In the genomic region with DNA sequence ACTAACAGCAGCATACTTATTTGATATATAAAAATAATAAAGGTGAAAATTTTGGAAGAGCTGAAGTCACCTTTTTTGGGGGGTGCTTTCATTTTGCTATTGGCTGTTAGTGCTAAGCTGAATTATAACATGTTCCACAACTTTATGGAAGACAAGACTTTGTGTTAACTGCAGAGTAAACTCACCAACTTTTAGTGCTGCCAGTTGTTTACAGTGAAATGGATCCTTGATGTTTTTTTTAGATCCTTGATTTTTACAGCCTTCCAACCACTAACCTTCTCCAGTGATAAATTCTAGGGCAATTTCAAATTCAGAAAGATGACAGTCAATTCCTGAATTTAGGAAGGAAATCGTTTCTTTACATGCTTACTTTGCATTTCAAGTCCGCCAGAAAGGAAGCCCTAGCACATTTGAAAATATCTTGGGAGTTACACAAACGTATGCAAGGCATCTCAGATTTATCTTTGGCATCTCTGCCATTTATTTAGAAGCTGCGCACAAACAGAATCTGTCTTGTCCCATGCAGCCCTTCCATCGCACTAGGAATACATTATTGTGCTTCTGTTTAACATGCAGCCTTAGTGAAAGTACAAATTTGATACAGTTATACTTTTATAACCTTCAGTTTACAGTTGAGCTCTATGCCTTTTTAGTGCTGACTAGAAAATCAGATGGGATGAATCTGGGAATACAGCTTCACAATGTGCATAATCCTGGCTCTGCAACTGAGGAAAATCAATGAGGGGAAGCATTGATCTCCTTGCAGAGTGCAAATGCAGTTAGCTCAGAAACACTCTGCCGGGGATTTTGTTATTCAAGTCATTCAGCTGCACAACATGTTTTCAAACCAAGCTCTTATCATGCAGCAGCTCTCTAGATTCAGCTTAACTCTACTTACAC, we compare ENCODE assay signal across 14 cellular contexts.
DNase-seq lines count a peak whose midpoint lies in the region; ATAC-seq, FAIRE-seq and TF ChIP-seq lines count a peak whose summit lies in the region.
"Had no signal": no experiment of that assay in that cellular context is flagged by ENCODE, and none has a peak within 500 bp of the region (broad histone marks: within the 10 kb centered on the region; RNA-seq: fewer than 3 reads in every experiment).

No MANE protein-coding gene starts in this region.

- no peak overlapping the region for H2BK120ac ChIP-seq in neuronal stem cell (ENCODE audit: low read depth, low read length)

- CTCF ChIA-PET in A549 (lab: Yijun Ruan, JAX) (interaction anchor here (1.6 kb wide), 1 partner anchor 13 kb away, joined by 4 read pairs; no protein-coding TSS in a partner anchor), Panc1 (lab: Charles Lee) (no interaction called here)

- H3K4me1 ChIP-seq in A549 (peaks cover 26% of the 10 kb centered on the region), Panc1 (ENCODE audit: control insufficient read depth, insufficient read depth, low read length) (peaks cover 19% of the 10 kb centered on the region), iPS-18a (ENCODE audit: control insufficient read depth, low read depth, low read length) (peaks cover 29% of the 10 kb centered on the region), neuronal stem cell (ENCODE audit: control insufficient read depth in 2 of 2, insufficient read depth in 1 of 2, low read depth in 1 of 2, low read length in 2 of 2) (peaks cover 4 to 21% of the 10 kb centered on the region in 2 donors)

- no peak for TF ChIP-seq RAD21 in A549 (conservative IDR thresholded peaks at IDR 0.05 in 1 of 2, IDR thresholded peaks at IDR 0.05 in 1 of 2)

- peak overlapping the region; percentile 53 for H2AFZ ChIP-seq in neuronal stem cell (ENCODE audit: low read length)

- WGBS in A549 (ENCODE audit: missing lambda C conversion rate): 69% methylated on average over 6 of the region's 6 CpGs
- WGBS in neuronal stem cell (ENCODE audit: extremely low coverage in 2 of 2, insufficient read length in 2 of 2, insufficient replicate concordance in 1 of 2), 2 donors: no CpG with 5 or more reads among the region's 6 CpGs

- no peak overlapping the region for H2AK5ac ChIP-seq in neuronal stem cell (ENCODE audit: low read depth, low read length)

- no peak for TF ChIP-seq EP300 in A549 (IDR thresholded peaks at IDR 0.05)

- peak; percentile 32 for FAIRE-seq in A549 (lab: Jason Lieb, UNC)
- FAIRE-seq: frontal cortex had no signal

- no peak overlapping the region for H4K8ac ChIP-seq in neuronal stem cell (ENCODE audit: low read depth, low read length)

- BruUV-seq in Panc1 (replicated peaks; lab: Mats Ljungman, UMichigan): no TSS peak

- H3K9me3 ChIP-seq in A549: peaks cover 3% of the 10 kb centered on the region; the same call in 1 of the 3 replicates
- H3K9me3 ChIP-seq in Panc1 (ENCODE audit: control insufficient read depth, insufficient read depth, low read depth, low read length): no peaks in the 10 kb centered on the region
- H3K9me3 ChIP-seq in iPS-18a (ENCODE audit: control insufficient read depth, low read depth, low read length): peaks cover 8% of the 10 kb centered on the region
- peaks cover 1 to 9% of the 10 kb centered on the region in 2 donors for H3K9me3 ChIP-seq in neuronal stem cell (replicated peaks in 1 of 2; ENCODE audit: control insufficient read depth in 2 of 2, insufficient read depth in 1 of 2, low read depth in 1 of 2, low read length in 2 of 2)

- no peak overlapping the region for H3K14ac ChIP-seq in neuronal stem cell (ENCODE audit: low read length)

- DNase-seq in A549 (ENCODE audit: low read depth in 1 of 2, low spot score in 1 of 2): no peak
- no peak for DNase-seq in Panc1 (ENCODE audit: low read depth, low spot score)
- no peak for DNase-seq in neuronal stem cell (ENCODE audit: low spot score)
- DNase-seq in NCI-H2227 treated with DMSO at 0.1 percent for 48 hours (lab: John Stamatoyannopoulos, UW): no peak
- DNase-seq: activated CD8-positive, alpha-beta T cell treated with anti-CD3 and anti-CD28 coated beads for 36 hours; activated effector memory CD4-positive, alpha-beta T cell treated with Interleukin-2 at 50 U/mL for 16 hours; effector memory CD8-positive, alpha-beta T cell; natural killer cell; NCI-H510A treated with DMSO at 0.1 percent for 48 hours had no signal

- no peak overlapping the region for H2BK15ac ChIP-seq in neuronal stem cell (ENCODE audit: low read length)

- intact Hi-C loops in Panc1 (cut with micrococcal nuclease; ENCODE audit: unreplicated experiment): no loop called here

- ATAC-seq in A549: no peak; a peak in 1 of 6 replicates
- peak; percentile 21; the same call in 1 of the 2 replicates for ATAC-seq in Panc1
- ATAC-seq in HG02678 (IDR thresholded peaks at IDR 0.05; ENCODE audit: unreplicated experiment): no peak
- ATAC-seq in GM21367 (IDR thresholded peaks at IDR 0.05; ENCODE audit: unreplicated experiment): no peak
- ATAC-seq in GM19324 (IDR thresholded peaks at IDR 0.05; ENCODE audit: low FRiP score, unreplicated experiment): no peak
- ATAC-seq: activated CD8-positive, alpha-beta T cell treated with anti-CD3 and anti-CD28 coated beads for 36 hours; effector memory CD8-positive, alpha-beta T cell; natural killer cell had no signal

- H3K23ac ChIP-seq in neuronal stem cell (ENCODE audit: low read depth, low read length, poor library complexity): no peak overlapping the region

- H3K4ac ChIP-seq in neuronal stem cell (ENCODE audit: low read length): no peak overlapping the region

- TF ChIP-seq CTCF in A549 (IDR thresholded peaks at IDR 0.05) (no peak), Panc1 (IDR thresholded peaks at IDR 0.05) (no peak)

- H3K4me2 ChIP-seq in A549 (peak overlapping the region; percentile 86), neuronal stem cell (ENCODE audit: insufficient read depth, low read length, poor library complexity, severe bottlenecking) (no peak overlapping the region)

- POLR2A ChIA-PET in A549 (lab: Yijun Ruan, JAX): no interaction called here
- POLR2A ChIA-PET in Panc1 (lab: Charles Lee): interaction anchor here (1.1 kb wide), 1 partner anchor 140 kb away, joined by 7 read pairs; no protein-coding TSS in a partner anchor

- H3K4me3 ChIP-seq in A549 (no peak overlapping the region), Panc1 (ENCODE audit: low read depth in 2 of 2, low read length in 2 of 2) (peak overlapping the region in 1 of 2 experiments; percentile 23; a peak in 2 of 4 replicates), iPS-18a (ENCODE audit: low read length) (peak overlapping the region; percentile 11), neuronal stem cell (ENCODE audit: low read length in 2 of 2) (no peak overlapping the region)

- TF ChIP-seq POLR2A in A549 (IDR thresholded peaks at IDR 0.05; ENCODE audit: low read length): no peak

- no peaks in the 10 kb centered on the region for H3K36me3 ChIP-seq in Panc1 (ENCODE audit: control insufficient read depth, insufficient read depth, low read length)
- no peaks in the 10 kb centered on the region for H3K36me3 ChIP-seq in iPS-18a (ENCODE audit: control insufficient read depth, low read depth, low read length)
- H3K36me3 ChIP-seq in neuronal stem cell (replicated peaks in 1 of 2; ENCODE audit: control insufficient read depth in 2 of 2, insufficient read depth in 2 of 2, low read length in 2 of 2): no peaks in the 10 kb centered on the region

- H3K9ac ChIP-seq in iPS-18a (ENCODE audit: low read length) (no peak overlapping the region), neuronal stem cell (ENCODE audit: low read depth, low read length, poor library complexity) (no peak overlapping the region)

- no peaks in the 10 kb centered on the region for H3K79me1 ChIP-seq in neuronal stem cell (ENCODE audit: low read depth, low read length)

- in situ Hi-C loops in Panc1 (cut with HindIII; ENCODE audit: low pct_unique_long_range_greater_than_20kb, low sequenced_read_pairs): no loop called here

- no peak overlapping the region for H4K91ac ChIP-seq in neuronal stem cell (ENCODE audit: low read depth, low read length, poor library complexity)

- no peak overlapping the region for H3K18ac ChIP-seq in neuronal stem cell (ENCODE audit: low read length)

- H3K27me3 ChIP-seq in Panc1 (ENCODE audit: control insufficient read depth, insufficient read depth, low read length) (no peaks in the 10 kb centered on the region), iPS-18a (ENCODE audit: control insufficient read depth, insufficient read depth, low read length) (no peaks in the 10 kb centered on the region), neuronal stem cell (ENCODE audit: control insufficient read depth in 3 of 3, insufficient read depth in 3 of 3, low read depth in 1 of 3, low read length in 3 of 3) (no peaks in the 10 kb centered on the region)

- H3K27ac ChIP-seq in A549 (peak overlapping the region; percentile 36; a peak in 4 of 6 replicates), Panc1 (ENCODE audit: low read length) (peak overlapping the region; percentile 65), iPS-18a (ENCODE audit: low read length) (no peak overlapping the region), neuronal stem cell (replicated peaks; ENCODE audit: low read length) (no peak overlapping the region)

- no peak overlapping the region for H2BK5ac ChIP-seq in neuronal stem cell (ENCODE audit: low read length)

- H2BK12ac ChIP-seq in neuronal stem cell (ENCODE audit: low read length): no peak overlapping the region

TF ChIP-seq in A549, 52 proteins besides CTCF, POLR2A, EP300 and RAD21:
- no peak for TF ChIP-seq CHD2 (IDR thresholded peaks at IDR 0.05; ENCODE audit: low read length, partially characterized antibody)
- TF ChIP-seq, protein P1, sequence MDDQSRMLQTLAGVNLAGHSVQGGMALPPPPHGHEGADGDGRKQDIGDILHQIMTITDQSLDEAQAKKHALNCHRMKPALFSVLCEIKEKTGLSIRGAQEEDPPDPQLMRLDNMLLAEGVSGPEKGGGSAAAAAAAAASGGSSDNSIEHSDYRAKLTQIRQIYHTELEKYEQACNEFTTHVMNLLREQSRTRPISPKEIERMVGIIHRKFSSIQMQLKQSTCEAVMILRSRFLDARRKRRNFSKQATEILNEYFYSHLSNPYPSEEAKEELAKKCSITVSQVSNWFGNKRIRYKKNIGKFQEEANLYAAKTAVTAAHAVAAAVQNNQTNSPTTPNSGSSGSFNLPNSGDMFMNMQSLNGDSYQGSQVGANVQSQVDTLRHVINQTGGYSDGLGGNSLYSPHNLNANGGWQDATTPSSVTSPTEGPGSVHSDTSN (IDR thresholded peaks at IDR 0.05): no peak
- no peak for TF ChIP-seq ZNF302 (CRISPR knock-in tag; IDR thresholded peaks at IDR 0.05)

Comparison
In these comparisons a context has a peak if more than half of its experiments do, and no peak if none do; other contexts are left out.
1. H3K27ac ChIP-seq: peak in A549 (2 of 2) and Panc1 (single experiment); none in iPS-18a (single experiment) and neuronal stem cell (single experiment).